21 cellular contexts compared by ENCODE assay signal in genomic region chr1:18794066-18794465, GRCh38.
DNase-seq lines count a peak whose midpoint lies in the region; ATAC-seq, FAIRE-seq and TF ChIP-seq lines count a peak whose summit lies in the region.
"Had no signal": no experiment of that assay in that cellular context is flagged by ENCODE, and none has a peak within 500 bp of the region (broad histone marks: within the 10 kb centered on the region; RNA-seq: fewer than 3 reads in every experiment).

No MANE protein-coding gene starts in this region.

- POLR2A ChIA-PET in HepG2 (lab: Yijun Ruan, JAX), result no interaction called here
- POLR2A ChIA-PET in H1 (lab: Charles Lee; ENCODE audit: partially characterized antibody), result interaction anchor here (1.0 to 1.3 kb wide), 2 partner anchors 9 to 19 kb away, joined by 3 to 4 read pairs; no protein-coding TSS in a partner anchor

- no TSS peak for BruUV-seq in HepG2 (replicated peaks; lab: Mats Ljungman, UMichigan)

- no peak overlapping the region for H4K91ac ChIP-seq in H1 (replicated peaks; ENCODE audit: insufficient read length, low read length)

- H3K4me3 ChIP-seq in HepG2 (replicated peaks in 1 of 3; ENCODE audit: insufficient read depth in 1 of 3, low read depth in 2 of 3, low read length in 3 of 3) (no peak overlapping the region), right lobe of liver (no peak overlapping the region), H1 (ENCODE audit: extremely low read depth in 1 of 4, insufficient read depth in 2 of 4, low read depth in 3 of 4, low read length in 4 of 4) (no peak overlapping the region), coronary artery (no peak overlapping the region)
- H3K4me3 ChIP-seq: prostate gland, thoracic aorta had no signal

- H2BK120ac ChIP-seq in H1 (replicated peaks; ENCODE audit: low read depth, low read length), result no peak overlapping the region

- H3K36me3 ChIP-seq in HepG2 (replicated peaks in 1 of 2; ENCODE audit: control insufficient read depth in 1 of 2, insufficient read depth in 2 of 2, low read length in 2 of 2), result no peaks in the 10 kb centered on the region
- H3K36me3 ChIP-seq in right lobe of liver, result no peaks in the 10 kb centered on the region
- H3K36me3 ChIP-seq in H1 (ENCODE audit: control insufficient read depth in 2 of 4, insufficient read depth in 4 of 4, low read length in 3 of 4), result no peaks in the 10 kb centered on the region
- H3K36me3 ChIP-seq: prostate gland, thoracic aorta had no signal

- TF ChIP-seq POLR2A in HepG2 (IDR thresholded peaks at IDR 0.05; ENCODE audit: insufficient read depth in 1 of 2, low read depth in 2 of 2, low read length in 2 of 2) (no peak), right lobe of liver (IDR thresholded peaks at IDR 0.05) (no peak), H1 (IDR thresholded peaks at IDR 0.05; ENCODE audit: control extremely low read depth in 1 of 2, low read depth in 2 of 2, low read length in 2 of 2) (no peak)

- intact Hi-C loops in HepG2 (cut with micrococcal nuclease; ENCODE audit: unreplicated experiment), result no loop called here
- intact Hi-C loops in right lobe of liver (cut with DNase I), result no loop called here

- no peak overlapping the region for H2BK5ac ChIP-seq in H1 (ENCODE audit: low read depth, low read length)

- no peak overlapping the region for H3K14ac ChIP-seq in H1 (ENCODE audit: insufficient read length)

- H4K20me1 ChIP-seq in HepG2 (ENCODE audit: insufficient read depth, low read length) (no peaks in the 10 kb centered on the region; the same call in 1 of the 2 replicates), H1 (replicated peaks in 1 of 2; ENCODE audit: control insufficient read depth in 1 of 2, insufficient read depth in 2 of 2, low read length in 2 of 2) (no peaks in the 10 kb centered on the region)

- H3K4me1 ChIP-seq in HepG2 (ENCODE audit: insufficient read depth, low read length) (peaks cover 20% of the 10 kb centered on the region), right lobe of liver (no peaks in the 10 kb centered on the region), H1 (replicated peaks in 1 of 4; ENCODE audit: control insufficient read depth in 3 of 4, insufficient read depth in 4 of 4, low read length in 3 of 4) (peaks cover 3 to 12% (median 7%) of the 10 kb centered on the region in 4 experiments; a peak in 6 of 7 replicates)
- H3K4me1 ChIP-seq: prostate gland had no signal

- H2BK12ac ChIP-seq in H1 (ENCODE audit: low read depth, low read length), result no peak overlapping the region

- peak overlapping the region; percentile 82; the same call in 1 of the 2 replicates for H2BK20ac ChIP-seq in H1 (ENCODE audit: low read length)

- H4K8ac ChIP-seq in H1 (ENCODE audit: extremely low read depth, insufficient read depth, low read length), result no peak overlapping the region

- ATAC-seq in HepG2 (peak; percentile 65), right lobe of liver (no peak), omental fat pad (ENCODE audit: low FRiP score) (no peak)
- ATAC-seq: activated T-helper 17 cell treated with anti-CD3 and anti-CD28 coated beads, Interleukin-2, amount 50 U/mL, for 72 hours; left lobe of liver; stimulated activated naive B cell treated with anti-CD40 and anti-IgM and Interleukin-4, amounts not matched to agents 10 μg/mL and 1 μg/mL and 100 μg/mL, for 72 hours had no signal

- FAIRE-seq in HepG2 (lab: Jason Lieb, UNC) (no peak), H1 (lab: Jason Lieb, UNC) (no peak)
- FAIRE-seq: colon, GM12891 had no signal

- H3K9ac ChIP-seq in HepG2 (ENCODE audit: insufficient read depth, low read depth, low read length) (no peak overlapping the region), H1 (replicated peaks in 1 of 4; ENCODE audit: extremely low read depth in 1 of 4, low read depth in 3 of 4, low read length in 3 of 4) (no peak overlapping the region)

- no peak for TF ChIP-seq EP300 in HepG2 (IDR thresholded peaks at IDR 0.05; ENCODE audit: low read depth in 2 of 2, low read length in 2 of 2)
- no peak for TF ChIP-seq EP300 in HepG2 (CRISPR knock-in tag; IDR thresholded peaks at IDR 0.05; ENCODE audit: borderline replicate concordance)
- TF ChIP-seq EP300 in H1 (IDR thresholded peaks at IDR 0.05; ENCODE audit: borderline replicate concordance in 1 of 2, low read depth in 2 of 2, low read length in 2 of 2), result no peak

- no peak overlapping the region for H3K23ac ChIP-seq in H1 (ENCODE audit: insufficient read length)

- in situ Hi-C loops in HepG2 (cut with HindIII; ENCODE audit: extremely low pct_ligation_motif_present, low pct_unique_long_range_greater_than_20kb) (no loop called here), G401 (cut with HindIII; ENCODE audit: low sequenced_read_pairs) (no loop called here)

- H3K18ac ChIP-seq in H1 (ENCODE audit: extremely low read depth, low read length), result no peak overlapping the region

- no peaks in the 10 kb centered on the region for H3K79me2 ChIP-seq in HepG2 (ENCODE audit: insufficient read depth, low read length)
- H3K79me2 ChIP-seq in H1 (ENCODE audit: control insufficient read depth in 1 of 2, insufficient read depth in 2 of 2, low read length in 2 of 2), result no peaks in the 10 kb centered on the region

- CTCF ChIA-PET in HepG2 (lab: Yijun Ruan, JAX; ENCODE audit: low intra/inter-chr PET ratio, low total read pairs), result no interaction called here
- CTCF ChIA-PET in H1 (lab: Charles Lee; ENCODE audit: partially characterized antibody), result interaction anchor here (0.9 to 5.2 kb wide), 21 partner anchors 9 to 200 kb away, joined by 3 to 23 read pairs (median 4); no protein-coding TSS in a partner anchor

- H3K4me2 ChIP-seq in HepG2 (ENCODE audit: low read depth, low read length) (no peak overlapping the region), H1 (ENCODE audit: insufficient read depth in 1 of 2, low read depth in 2 of 2, low read length in 2 of 2) (no peak overlapping the region; a peak in 1 of 4 replicates)

- WGBS in HepG2 (ENCODE audit: low lambda C conversion rate), result 18% methylated on average over 10 of the region's 10 CpGs
- WGBS in right lobe of liver (ENCODE audit: insufficient coverage, low coverage, low lambda C conversion rate, missing lambda C conversion rate), result 39% methylated on average over 8 of the region's 10 CpGs
- 80% methylated on average over 10 of the region's 10 CpGs; no CpG with 5 or more reads in 1 of the 2 experiments for WGBS in H1 (ENCODE audit: extremely low coverage in 1 of 2, insufficient coverage in 1 of 2, insufficient read length in 1 of 2, insufficient replicate concordance in 2 of 2, low coverage in 1 of 2, low lambda C conversion rate in 2 of 2, missing lambda C conversion rate in 1 of 2), 2 experiments

- H2BK15ac ChIP-seq in H1 (ENCODE audit: low read length), result no peak overlapping the region

- TF ChIP-seq CTCF in HepG2 (CRISPR knock-in tag; IDR thresholded peaks at IDR 0.05) (no peak), right lobe of liver (IDR thresholded peaks at IDR 0.05) (no peak), H1 (IDR thresholded peaks at IDR 0.05; ENCODE audit: control extremely low read depth in 1 of 3, insufficient read depth in 1 of 3, low read depth in 1 of 3, low read length in 3 of 3) (no peak), coronary artery (IDR thresholded peaks at IDR 0.05) (no peak), omental fat pad (IDR thresholded peaks at IDR 0.05) (no peak)

- H3K27ac ChIP-seq in HepG2 (ENCODE audit: extremely low read length, insufficient read depth, low read length) (no peak overlapping the region), right lobe of liver (no peak overlapping the region), H1 (ENCODE audit: low read depth, low read length) (no peak overlapping the region), coronary artery (no peak overlapping the region)
- H3K27ac ChIP-seq: C4-2B, prostate gland, thoracic aorta had no signal

- no peaks in the 10 kb centered on the region for H3K79me1 ChIP-seq in H1 (ENCODE audit: low read depth, low read length)

- DNase-seq in HepG2 (ENCODE audit: low spot score) (peak; percentile 53), right lobe of liver (no peak), NCI-H2227 treated with DMSO at 0.1 percent for 48 hours (lab: John Stamatoyannopoulos, UW) (peak; percentile 53), H1 (ENCODE audit: low read depth in 1 of 2, low spot score in 2 of 2) (no peak), foreskin melanocyte (no peak), G401 (ENCODE audit: low spot score) (no peak), coronary artery (ENCODE audit: low spot score) (no peak), omental fat pad (ENCODE audit: low spot score) (no peak)
- DNase-seq: activated naive CD8-positive, alpha-beta T cell treated with anti-CD3 and anti-CD28 coated beads, Interleukin-2, amount 10 ng/mL, durations not matched to agents 7 days and 5 days; KBM-7; NCI-H2171; stimulated activated CD4-positive, alpha-beta T cell treated with anti-CD3 and anti-CD28 coated beads, Interleukin-1b, Interleukin-23, amount 100 ng/mL, for 48 hours; stimulated activated naive B cell treated with anti-CD40 and anti-IgM and Interleukin-4, amounts not matched to agents 10 μg/mL and 1 μg/mL and 100 μg/mL, for 72 hours; SW 1271 had no signal

- H4K5ac ChIP-seq in H1 (ENCODE audit: insufficient read length, low read depth, low read length), result no peak overlapping the region

- H2AFZ ChIP-seq in HepG2 (ENCODE audit: low read length) (no peak overlapping the region), H1 (ENCODE audit: low read length) (peak overlapping the region; percentile 76; the same call in 1 of the 2 replicates)

- no peak for TF ChIP-seq RAD21 in HepG2 (CRISPR knock-in tag; IDR thresholded peaks at IDR 0.05)
- TF ChIP-seq RAD21 in H1 (IDR thresholded peaks at IDR 0.05 in 1 of 2, conservative IDR thresholded peaks at IDR 0.05 in 1 of 2; ENCODE audit: low read depth in 2 of 2, low read length in 2 of 2), result no peak

- no peaks in the 10 kb centered on the region for H3K9me3 ChIP-seq in HepG2 (ENCODE audit: low read length)
- H3K9me3 ChIP-seq in right lobe of liver, result no peaks in the 10 kb centered on the region
- no peaks in the 10 kb centered on the region for H3K9me3 ChIP-seq in H1 (ENCODE audit: insufficient read depth in 2 of 2, low read depth in 1 of 2, low read length in 1 of 2)
- H3K9me3 ChIP-seq: prostate gland had no signal

- no peak overlapping the region for H3K4ac ChIP-seq in H1 (replicated peaks; ENCODE audit: insufficient read length, low read depth, low read length)

- H3K27me3 ChIP-seq in HepG2 (ENCODE audit: control insufficient read depth in 1 of 2, insufficient read depth in 2 of 2, low read length in 2 of 2) (peaks cover 2 to 44% of the 10 kb centered on the region in 2 experiments; a peak in 3 of 5 replicates), right lobe of liver (no peaks in the 10 kb centered on the region), H1 (replicated peaks in 1 of 4; ENCODE audit: control insufficient read depth in 3 of 4, extremely low read depth in 1 of 4, insufficient read depth in 3 of 4, low read length in 3 of 4) (peaks cover 0 to 4% (median 0%) of the 10 kb centered on the region in 4 experiments; a peak in 3 of 7 replicates)

- no peak overlapping the region for H2AK5ac ChIP-seq in H1 (ENCODE audit: low read depth, low read length)

- no peaks in the 10 kb centered on the region for H3K23me2 ChIP-seq in H1 (ENCODE audit: low read depth, low read length)

- no peak overlapping the region for H3K56ac ChIP-seq in H1 (replicated peaks; ENCODE audit: insufficient read length, low read depth, low read length)

TF ChIP-seq in HepG2, 621 proteins besides CTCF, POLR2A, EP300 and RAD21 (continues in another document):
- TF ChIP-seq ZNF550 (CRISPR knock-in tag; IDR thresholded peaks at IDR 0.05; ENCODE audit: borderline replicate concordance), result no peak

TF ChIP-seq in H1, 55 proteins besides CTCF, POLR2A, EP300 and RAD21 (continues in another document):
- no peak for TF ChIP-seq MAFK (IDR thresholded peaks at IDR 0.05; ENCODE audit: low read depth, low read length)

Comparison
In these comparisons a context has a peak if more than half of its experiments do, and no peak if none do; other contexts are left out.
1. DNase-seq: peak in HepG2 (single experiment) and NCI-H2227 treated with DMSO at 0.1 percent for 48 hours (single experiment); none in right lobe of liver (0 of 3), H1 (0 of 2), foreskin melanocyte (single experiment), G401 (single experiment), coronary artery (single experiment) and omental fat pad (single experiment).